14 cellular contexts compared by ENCODE assay signal in the genomic region with DNA sequence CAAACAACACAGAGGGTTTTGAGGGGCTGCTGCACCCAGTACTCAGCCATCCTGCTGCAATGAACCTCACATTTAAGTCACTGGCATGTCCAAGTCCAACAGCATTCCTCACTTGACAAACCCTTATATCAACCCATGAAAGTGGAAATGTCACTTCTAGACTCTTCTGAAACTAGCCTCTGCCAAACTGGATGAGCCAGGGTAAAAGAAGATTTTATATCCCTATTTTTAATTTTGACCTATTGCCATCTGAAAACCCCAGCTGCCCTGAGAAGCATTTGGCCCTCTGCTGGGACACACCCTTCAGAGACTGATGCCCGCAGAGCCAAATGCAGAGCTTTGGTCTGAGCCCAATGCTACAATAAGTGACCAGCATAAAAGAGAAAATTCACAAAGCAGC.
"Had no signal": no experiment of that assay in that cellular context is flagged by ENCODE, and none has a peak within 500 bp of the region (broad histone marks: within the 10 kb centered on the region; RNA-seq: fewer than 3 reads in every experiment).

No MANE protein-coding gene starts in this region.

- H2AFZ ChIP-seq: hepatocyte had no signal

- H3K4me1 ChIP-seq: ascending aorta, foreskin keratinocyte had no signal

- H3K4me3 ChIP-seq: ascending aorta, hepatocyte had no signal

- H3K27me3 ChIP-seq: ascending aorta, foreskin keratinocyte, hepatocyte had no signal

- H3K9me3 ChIP-seq: ascending aorta had no signal

- H3K4me2 ChIP-seq: hepatocyte had no signal

- DNase-seq: activated T-cell treated with anti-CD3 and anti-CD28 coated beads, Interleukin-2, amount 50 U/mL, for 1 hour; cerebellar nuclear complex; effector CD4-positive, alpha-beta T cell; erythroblast; foreskin keratinocyte; kidney glomerular epithelial cell; nephron progenitor cell; nucleus accumbens; posterior cingulate gyrus; stimulated activated CD4-positive, alpha-beta T cell treated with anti-CD3 and anti-CD28 coated beads, Interleukin-4, amount 100 ng/mL, for 24 hours; stimulated activated naive CD4-positive, alpha-beta T cell treated with Interleukin-2 at 50 U/mL for 16 hours had no signal

- H3K27ac ChIP-seq: ascending aorta, foreskin keratinocyte, hepatocyte had no signal

- H3K79me2 ChIP-seq: hepatocyte had no signal

- H3K36me3 ChIP-seq: ascending aorta had no signal

- ATAC-seq: activated naive CD4-positive, alpha-beta T cell treated with anti-CD3 and anti-CD28 coated beads, Interleukin-2, amount 50 U/mL, for 72 hours; foreskin keratinocyte had no signal
